ENCODE assay signal across 1 cellular context in genomic region chr3:14267976-14268375, GRCh38.
TF ChIP-seq lines count a peak whose summit lies in the region.

No MANE protein-coding gene starts in this region.

TF ChIP-seq in K562, 482 proteins besides CTCF, POLR2A, EP300 and RAD21 (continued from another document):
- no peak for TF ChIP-seq NELFE (IDR thresholded peaks at IDR 0.05; ENCODE audit: insufficient read depth, insufficient read length)
- no peak for TF ChIP-seq ZNF445 (CRISPR knock-in tag; IDR thresholded peaks at IDR 0.05; ENCODE audit: low read depth)
- TF ChIP-seq ZNF41 (CRISPR knock-in tag; conservative IDR thresholded peaks at IDR 0.05): no peak
- TF ChIP-seq HDAC2 (IDR thresholded peaks at IDR 0.05): no peak
